Comparison of ENCODE assay signal across 8 cellular contexts in genomic region chr9:113222482-113222841, GRCh38. TPM values are rescaled to one million over a fixed set of nuclear protein-coding genes. Genes with fewer than 3 reads are reported as not detected.
DNase-seq lines count a peak whose midpoint lies in the region; ATAC-seq, FAIRE-seq and TF ChIP-seq lines count a peak whose summit lies in the region.

No MANE protein-coding gene starts in this region.

- H3K36me3 Mint-ChIP-seq in activated CD8-positive, alpha-beta T cell treated with anti-CD3 and anti-CD28 coated beads, Interleukin-2, amount 10 ng/mL, durations not matched to agents 7 days and 5 days (ENCODE audit: low read depth), result peaks cover 9% of the 10 kb centered on the region
- peaks cover 5% of the 10 kb centered on the region for H3K36me3 Mint-ChIP-seq in type B pancreatic cell

- POLR2A ChIA-PET in A673 (lab: Charles Lee; ENCODE audit: low non-redundant PET), result interaction anchor here (0.6 kb wide), 1 partner anchor 438 kb away, joined by 3 read pairs; no protein-coding TSS in a partner anchor
- POLR2A ChIA-PET in activated CD8-positive, alpha-beta T cell treated with anti-CD3 and anti-CD28 coated beads, Interleukin-2, amount 10 ng/mL, durations not matched to agents 7 days and 5 days (lab: Charles Lee), result interaction anchor here (0.7 to 3.3 kb wide), 2 partner anchors 10 to 114 kb away, joined by 3 to 27 read pairs; no protein-coding TSS in a partner anchor

- in situ Hi-C loops in HAP-1 (cut with MboI; ENCODE audit: low sequenced_read_pairs), result no loop called here
- in situ Hi-C loops in GM13976 (cut with MboI; ENCODE audit: low sequenced_read_pairs, unreplicated experiment), result no loop called here

- no peak for FAIRE-seq in keratinocyte (lab: Jason Lieb, UNC)

- no peaks in the 10 kb centered on the region for H3K27me3 Mint-ChIP-seq in activated CD8-positive, alpha-beta T cell treated with anti-CD3 and anti-CD28 coated beads, Interleukin-2, amount 10 ng/mL, durations not matched to agents 7 days and 5 days (ENCODE audit: low read depth)
- no peaks in the 10 kb centered on the region for H3K27me3 Mint-ChIP-seq in type B pancreatic cell

- dilution Hi-C loops in keratinocyte (cut with MboI; ENCODE audit: extremely low pct_ligation_motif_present, low sequenced_read_pairs), result no loop called here

- intact Hi-C loops in A673 (cut with micrococcal nuclease; ENCODE audit: unreplicated experiment), result no loop called here

- no peaks in the 10 kb centered on the region for H3K9me3 ChIP-seq in A673 (ENCODE audit: low read depth, low read length, poor library complexity, severe bottlenecking)
- H3K9me3 ChIP-seq in HAP-1, result no peaks in the 10 kb centered on the region
- H3K9me3 ChIP-seq in keratinocyte (ENCODE audit: control insufficient read depth, low read depth, low read length), result no peaks in the 10 kb centered on the region

- CTCF ChIA-PET in A673 (lab: Charles Lee), result no interaction called here
- CTCF ChIA-PET in activated CD8-positive, alpha-beta T cell treated with anti-CD3 and anti-CD28 coated beads, Interleukin-2, amount 10 ng/mL, durations not matched to agents 7 days and 5 days (lab: Charles Lee), result interaction anchor here (0.8 to 4.9 kb wide), 7 partner anchors 9 to 433 kb away, joined by 3 to 41 read pairs (median 4); partner anchors contain the start of genes C9orf43, CDC26, POLE3 and PRPF4

- no TSS peak for BruUV-seq in A673 (replicated peaks; lab: Mats Ljungman, UMichigan)

- peak overlapping the region; percentile 33 for H3K27ac Mint-ChIP-seq in activated CD8-positive, alpha-beta T cell treated with anti-CD3 and anti-CD28 coated beads, Interleukin-2, amount 10 ng/mL, durations not matched to agents 7 days and 5 days
- H3K27ac Mint-ChIP-seq in type B pancreatic cell, result peak overlapping the region; percentile 96

- DNase-seq in A673 (ENCODE audit: low spot score) (no peak), HAP-1 (ENCODE audit: low spot score in 2 of 2) (no peak), keratinocyte (ENCODE audit: low read depth, low spot score) (no peak), type B pancreatic cell (ENCODE audit: extremely low spot score, unreplicated experiment) (no peak), GM13976 (ENCODE audit: low spot score) (no peak), islet precursor cell (no peak)
- no peak for DNase-seq in activated CD8-positive, alpha-beta T cell treated with anti-CD3 and anti-CD28 coated beads, Interleukin-2, amount 10 ng/mL, durations not matched to agents 7 days and 5 days

- H3K27me3 ChIP-seq in A673 (replicated peaks; ENCODE audit: insufficient read depth, low read depth, low read length, poor library complexity) (no peaks in the 10 kb centered on the region), HAP-1 (ENCODE audit: low read depth) (no peaks in the 10 kb centered on the region), keratinocyte (ENCODE audit: control insufficient read depth, extremely low read depth, insufficient read depth, low read length) (no peaks in the 10 kb centered on the region)

- peaks cover 60% of the 10 kb centered on the region for H3K79me2 ChIP-seq in keratinocyte (ENCODE audit: control insufficient read depth, insufficient read depth, low read length)

- peak overlapping the region; percentile 99 for H2AFZ ChIP-seq in keratinocyte (ENCODE audit: control insufficient read depth, low read length)

- H3K4me1 Mint-ChIP-seq in activated CD8-positive, alpha-beta T cell treated with anti-CD3 and anti-CD28 coated beads, Interleukin-2, amount 10 ng/mL, durations not matched to agents 7 days and 5 days (ENCODE audit: low read depth), result peaks cover 34% of the 10 kb centered on the region
- peaks cover 34% of the 10 kb centered on the region for H3K4me1 Mint-ChIP-seq in type B pancreatic cell (ENCODE audit: unreplicated experiment)

- peak overlapping the region; percentile 94 for H3K4me2 ChIP-seq in keratinocyte (ENCODE audit: control insufficient read depth, extremely low read depth, insufficient read depth, low read depth, low read length)

- H3K9me1 ChIP-seq in keratinocyte (ENCODE audit: control insufficient read depth, extremely low read depth, insufficient read depth, low read length), result no peaks in the 10 kb centered on the region

- H3K4me3 ChIP-seq in A673 (ENCODE audit: low read depth, low read length, poor library complexity, severe bottlenecking) (peak overlapping the region; percentile 75), HAP-1 (peak overlapping the region; percentile 80), keratinocyte (ENCODE audit: control insufficient read depth in 2 of 3, extremely low read depth in 1 of 3, insufficient read depth in 2 of 3, low read depth in 1 of 3, low read length in 3 of 3) (peak overlapping the region; percentile 78 to 86 (median 85))

- peak overlapping the region; percentile 94 for H3K9ac ChIP-seq in keratinocyte (ENCODE audit: control insufficient read depth, extremely low read depth, insufficient read depth, low read length)

- H4K20me1 ChIP-seq in keratinocyte (ENCODE audit: control insufficient read depth, extremely low read depth, insufficient read depth, low read length), result no peaks in the 10 kb centered on the region

- TF ChIP-seq CTCF in A673 (conservative IDR thresholded peaks at IDR 0.05; ENCODE audit: low read depth, low read length), result no peak
- TF ChIP-seq CTCF in keratinocyte (optimal IDR thresholded peaks at IDR 0.05 in 1 of 3, IDR thresholded peaks at IDR 0.05 in 1 of 3, conservative IDR thresholded peaks at IDR 0.05 in 1 of 3; ENCODE audit: extremely low read depth in 1 of 3, insufficient read depth in 2 of 3, low read length in 3 of 3), result no peak
- no peak for TF ChIP-seq CTCF in type B pancreatic cell (conservative IDR thresholded peaks at IDR 0.05)
- TF ChIP-seq CTCF in GM13976 (IDR thresholded peaks at IDR 0.05; ENCODE audit: borderline replicate concordance, control extremely low read depth, extremely low read depth, insufficient read depth, missing control alignments), result no peak

- no peaks in the 10 kb centered on the region for H3K9me3 Mint-ChIP-seq in activated CD8-positive, alpha-beta T cell treated with anti-CD3 and anti-CD28 coated beads, Interleukin-2, amount 10 ng/mL, durations not matched to agents 7 days and 5 days (ENCODE audit: insufficient read depth)
- no peaks in the 10 kb centered on the region for H3K9me3 Mint-ChIP-seq in type B pancreatic cell

- H3K36me3 ChIP-seq in A673 (ENCODE audit: insufficient read depth, low read length, poor library complexity, severe bottlenecking), result peaks cover 4% of the 10 kb centered on the region
- peaks cover 2% of the 10 kb centered on the region; the same call in 1 of the 2 replicates for H3K36me3 ChIP-seq in HAP-1 (replicated peaks)
- peaks cover 0 to 8% of the 10 kb centered on the region in 2 experiments for H3K36me3 ChIP-seq in keratinocyte (ENCODE audit: control insufficient read depth in 2 of 2, extremely low read depth in 1 of 2, insufficient read depth in 2 of 2, low read length in 2 of 2)

- no peak for ATAC-seq in activated CD8-positive, alpha-beta T cell treated with anti-CD3 and anti-CD28 coated beads, Interleukin-2, amount 10 ng/mL, durations not matched to agents 7 days and 5 days
- ATAC-seq in HG03439 (IDR thresholded peaks at IDR 0.05; ENCODE audit: unreplicated experiment), result no peak

- H3K4me1 ChIP-seq in A673 (ENCODE audit: insufficient read depth, low read length, poor library complexity, severe bottlenecking), result peaks cover 18% of the 10 kb centered on the region
- H3K4me1 ChIP-seq in HAP-1, result peaks cover 24% of the 10 kb centered on the region
- peaks cover 32% of the 10 kb centered on the region for H3K4me1 ChIP-seq in keratinocyte (ENCODE audit: control insufficient read depth, extremely low read depth, insufficient read depth, low read length)

- peak overlapping the region; percentile 75 for H3K27ac ChIP-seq in A673 (ENCODE audit: low read depth, low read length, poor library complexity, severe bottlenecking)
- H3K27ac ChIP-seq in keratinocyte (ENCODE audit: control insufficient read depth, insufficient read depth, low read length), result peak overlapping the region; percentile 94

- peak overlapping the region; percentile 88 for H3K4me3 Mint-ChIP-seq in activated CD8-positive, alpha-beta T cell treated with anti-CD3 and anti-CD28 coated beads, Interleukin-2, amount 10 ng/mL, durations not matched to agents 7 days and 5 days
- H3K4me3 Mint-ChIP-seq in type B pancreatic cell, result peak overlapping the region; percentile 98

RNA-seq across cellular contexts. Expression of gene SLC31A1, which starts 1.1 kb away (rescaled TPM):
- total RNA-seq in A673 (2021) (31.9 and 32.7 TPM in 2 replicates), type B pancreatic cell (ENCODE audit: low replicate concordance) (31.7 and 45.8 TPM in 2 replicates)
- total RNA-seq in activated CD8-positive, alpha-beta T cell treated with anti-CD3 and anti-CD28 coated beads, Interleukin-2, amount 10 ng/mL, durations not matched to agents 7 days and 5 days, result 10 to 100 TPM in 1 of 2 experiments, 1 to 10 TPM in 1; 9.5 to 10.2 TPM
- 15.7 to 21.1 TPM (median 20.3 TPM) in 3 replicates for polyA plus RNA-seq in keratinocyte
- 13.4 TPM for polyA plus RNA-seq in keratinocyte (2011; ENCODE audit: low read depth)
- 10.7 and 16.3 TPM in 2 replicates for polyA plus RNA-seq in keratinocyte (2011; cell fraction: cytosol; rRNA removed)
- 20.6 and 24.9 TPM in 2 replicates for polyA plus RNA-seq in keratinocyte (2011; cell fraction: nucleus; rRNA removed)
- polyA plus RNA-seq in keratinocyte (2012; ENCODE audit: low replicate concordance), result 18.7 and 25.3 TPM in 2 replicates
- 8.0 to 21.6 TPM (median 15.4 TPM) in 3 replicates for polyA minus RNA-seq in keratinocyte
- 9.0 TPM for polyA minus RNA-seq in keratinocyte (2011; cell fraction: cytosol; rRNA and poly(A)+ RNA removed)
- 12.5 and 20.7 TPM in 2 replicates for polyA minus RNA-seq in keratinocyte (2011; cell fraction: nucleus; rRNA and poly(A)+ RNA removed)

RNA-seq across cellular contexts. Expression of gene FKBP15, which starts 1.4 kb away (rescaled TPM):
- total RNA-seq in A673 (2021), result 22.0 and 23.5 TPM in 2 replicates
- 10 to 100 TPM; 34.5 to 36.3 TPM for total RNA-seq in activated CD8-positive, alpha-beta T cell treated with anti-CD3 and anti-CD28 coated beads, Interleukin-2, amount 10 ng/mL, durations not matched to agents 7 days and 5 days
- 22.4 to 31.4 TPM (median 22.7 TPM) in 3 replicates for polyA plus RNA-seq in keratinocyte
- 67.2 TPM for polyA plus RNA-seq in keratinocyte (2011; ENCODE audit: low read depth)
- 14.2 and 17.0 TPM in 2 replicates for polyA plus RNA-seq in keratinocyte (2011; cell fraction: cytosol; rRNA removed)
- polyA plus RNA-seq in keratinocyte (2011; cell fraction: nucleus; rRNA removed), result 41.2 and 42.6 TPM in 2 replicates
- 17.8 and 21.2 TPM in 2 replicates for polyA plus RNA-seq in keratinocyte (2012; ENCODE audit: low replicate concordance)
- polyA minus RNA-seq in keratinocyte, result 52.3 to 64.6 TPM (median 63.5 TPM) in 3 replicates
- 15.2 TPM for polyA minus RNA-seq in keratinocyte (2011; cell fraction: cytosol; rRNA and poly(A)+ RNA removed)
- 32.4 and 48.2 TPM in 2 replicates for polyA minus RNA-seq in keratinocyte (2011; cell fraction: nucleus; rRNA and poly(A)+ RNA removed)
- 23.8 and 24.6 TPM in 2 replicates for total RNA-seq in type B pancreatic cell (ENCODE audit: low replicate concordance)

RNA-seq across cellular contexts. Expression of gene CDC26, which starts 52.9 kb away (rescaled TPM):
- 17.9 and 25.4 TPM in 2 replicates for total RNA-seq in A673 (2021)
- 10 to 100 TPM; 26.1 to 28.9 TPM for total RNA-seq in activated CD8-positive, alpha-beta T cell treated with anti-CD3 and anti-CD28 coated beads, Interleukin-2, amount 10 ng/mL, durations not matched to agents 7 days and 5 days
- polyA plus RNA-seq in keratinocyte, result 24.0 to 56.8 TPM (median 43.5 TPM) in 3 replicates
- polyA plus RNA-seq in keratinocyte (2011; ENCODE audit: low read depth), result 68.3 TPM
- 36.1 and 54.3 TPM in 2 replicates for polyA plus RNA-seq in keratinocyte (2011; cell fraction: cytosol; rRNA removed)
- 12.0 and 21.3 TPM in 2 replicates for polyA plus RNA-seq in keratinocyte (2011; cell fraction: nucleus; rRNA removed)
- polyA plus RNA-seq in keratinocyte (2012; ENCODE audit: low replicate concordance), result 36.3 and 53.9 TPM in 2 replicates
- 2.4 to 19.9 TPM (median 2.6 TPM) in 3 replicates for polyA minus RNA-seq in keratinocyte
- 20.1 TPM for polyA minus RNA-seq in keratinocyte (2011; cell fraction: cytosol; rRNA and poly(A)+ RNA removed)
- 1.6 and 2.8 TPM in 2 replicates for polyA minus RNA-seq in keratinocyte (2011; cell fraction: nucleus; rRNA and poly(A)+ RNA removed)
- 33.9 and 34.8 TPM in 2 replicates for total RNA-seq in type B pancreatic cell (ENCODE audit: low replicate concordance)

RNA-seq across cellular contexts. Expression of gene PRPF4, which starts 53.0 kb away (rescaled TPM):
- total RNA-seq in A673 (2021) (54.4 and 59.8 TPM in 2 replicates), type B pancreatic cell (ENCODE audit: low replicate concordance) (27.2 and 38.0 TPM in 2 replicates)
- 10 to 100 TPM; 33.3 to 37.3 TPM for total RNA-seq in activated CD8-positive, alpha-beta T cell treated with anti-CD3 and anti-CD28 coated beads, Interleukin-2, amount 10 ng/mL, durations not matched to agents 7 days and 5 days
- polyA plus RNA-seq in keratinocyte, result 22.1 to 46.4 TPM (median 28.8 TPM) in 3 replicates
- 21.6 TPM for polyA plus RNA-seq in keratinocyte (2011; ENCODE audit: low read depth)
- polyA plus RNA-seq in keratinocyte (2011; cell fraction: cytosol; rRNA removed), result 34.0 and 38.2 TPM in 2 replicates
- polyA plus RNA-seq in keratinocyte (2011; cell fraction: nucleus; rRNA removed), result 27.8 and 28.7 TPM in 2 replicates
- polyA plus RNA-seq in keratinocyte (2012; ENCODE audit: low replicate concordance), result 23.3 and 33.7 TPM in 2 replicates
- polyA minus RNA-seq in keratinocyte, result 15.5 to 23.1 TPM (median 23.0 TPM) in 3 replicates
- 12.3 TPM for polyA minus RNA-seq in keratinocyte (2011; cell fraction: cytosol; rRNA and poly(A)+ RNA removed)
- polyA minus RNA-seq in keratinocyte (2011; cell fraction: nucleus; rRNA and poly(A)+ RNA removed), result 9.0 and 19.1 TPM in 2 replicates
